ENCODE assay signal across 1 cellular context in the genomic region with DNA sequence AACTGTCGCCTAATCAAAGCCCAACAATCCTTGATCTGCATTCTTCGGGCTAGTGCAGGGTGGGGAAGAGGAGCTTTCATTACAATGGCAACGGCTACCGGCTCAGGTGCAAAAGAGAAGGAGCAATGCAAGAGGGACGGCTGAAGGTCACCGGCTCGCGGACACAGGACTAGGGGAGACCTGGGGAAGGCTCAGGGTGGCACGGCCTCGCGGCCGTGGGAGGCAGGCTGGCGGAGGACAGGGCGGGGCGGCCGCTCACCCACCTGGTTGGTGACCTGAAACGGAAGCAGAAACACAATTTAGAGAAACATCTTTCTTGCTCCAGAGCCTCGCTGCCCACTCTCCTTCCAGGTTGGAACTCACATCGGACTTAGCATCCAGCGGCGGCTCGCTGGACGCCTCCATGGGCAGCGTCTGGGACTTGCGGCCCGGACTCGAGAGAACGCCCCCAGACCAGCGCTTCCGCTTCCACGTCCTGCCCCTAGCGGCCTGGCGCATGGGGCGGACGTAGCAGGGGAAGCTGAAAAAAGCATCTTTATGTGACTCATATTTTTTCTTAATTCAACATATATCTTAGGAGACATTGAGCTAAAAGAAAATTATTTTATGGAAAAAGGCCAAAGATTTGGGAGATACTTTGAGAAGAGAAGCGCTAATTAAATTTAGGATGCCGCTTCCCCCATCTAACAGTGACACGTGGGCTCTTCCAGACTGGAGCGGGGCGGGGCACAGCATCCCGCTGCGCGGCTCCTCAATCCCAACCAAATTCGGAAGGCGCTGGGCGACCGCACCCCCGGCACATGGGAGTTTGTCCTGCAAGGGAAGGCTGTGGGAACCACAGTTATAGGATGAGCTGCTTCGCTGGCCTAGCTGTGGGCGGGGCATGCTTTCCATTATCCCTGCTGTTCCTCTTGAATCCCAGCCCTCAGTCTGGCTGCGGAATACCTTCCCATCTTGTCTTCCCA.
A peak's percentile ranks its signal among the peaks of the same experiment; 100 is the strongest.
TF ChIP-seq lines count a peak whose summit lies in the region.

A gene (minus strand): TSS at position 441 of the 965 bp plus-strand sequence. CDS start 36 bp downstream, at position 405.

TF ChIP-seq in HepG2, 621 proteins besides CTCF, POLR2A, EP300 and RAD21 (continued from another document and continues in another):
- no peak for TF ChIP-seq IKZF1 (IDR thresholded peaks at IDR 0.05)
- TF ChIP-seq, protein P1, sequence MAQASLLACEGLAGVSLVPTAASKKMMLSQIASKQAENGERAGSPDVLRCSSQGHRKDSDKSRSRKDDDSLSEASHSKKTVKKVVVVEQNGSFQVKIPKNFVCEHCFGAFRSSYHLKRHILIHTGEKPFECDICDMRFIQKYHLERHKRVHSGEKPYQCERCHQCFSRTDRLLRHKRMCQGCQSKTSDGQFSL (CRISPR knock-in tag; IDR thresholded peaks at IDR 0.05) = no peak
- TF ChIP-seq ATF7 (IDR thresholded peaks at IDR 0.05) = peak; percentile 75
- TF ChIP-seq ATF7 (CRISPR knock-in tag; IDR thresholded peaks at IDR 0.05) = 0 out of 2 replicates have a peak, but pooled peaks have one; percentile 45
- TF ChIP-seq, protein P2, sequence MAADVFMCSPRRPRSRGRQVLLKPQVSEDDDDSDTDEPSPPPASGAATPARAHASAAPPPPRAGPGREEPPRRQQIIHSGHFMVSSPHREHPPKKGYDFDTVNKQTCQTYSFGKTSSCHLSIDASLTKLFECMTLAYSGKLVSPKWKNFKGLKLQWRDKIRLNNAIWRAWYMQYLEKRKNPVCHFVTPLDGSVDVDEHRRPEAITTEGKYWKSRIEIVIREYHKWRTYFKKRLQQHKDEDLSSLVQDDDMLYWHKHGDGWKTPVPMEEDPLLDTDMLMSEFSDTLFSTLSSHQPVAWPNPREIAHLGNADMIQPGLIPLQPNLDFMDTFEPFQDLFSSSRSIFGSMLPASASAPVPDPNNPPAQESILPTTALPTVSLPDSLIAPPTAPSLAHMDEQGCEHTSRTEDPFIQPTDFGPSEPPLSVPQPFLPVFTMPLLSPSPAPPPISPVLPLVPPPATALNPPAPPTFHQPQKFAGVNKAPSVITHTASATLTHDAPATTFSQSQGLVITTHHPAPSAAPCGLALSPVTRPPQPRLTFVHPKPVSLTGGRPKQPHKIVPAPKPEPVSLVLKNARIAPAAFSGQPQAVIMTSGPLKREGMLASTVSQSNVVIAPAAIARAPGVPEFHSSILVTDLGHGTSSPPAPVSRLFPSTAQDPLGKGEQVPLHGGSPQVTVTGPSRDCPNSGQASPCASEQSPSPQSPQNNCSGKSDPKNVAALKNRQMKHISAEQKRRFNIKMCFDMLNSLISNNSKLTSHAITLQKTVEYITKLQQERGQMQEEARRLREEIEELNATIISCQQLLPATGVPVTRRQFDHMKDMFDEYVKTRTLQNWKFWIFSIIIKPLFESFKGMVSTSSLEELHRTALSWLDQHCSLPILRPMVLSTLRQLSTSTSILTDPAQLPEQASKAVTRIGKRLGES (CRISPR knock-in tag; IDR thresholded peaks at IDR 0.05; ENCODE audit: borderline replicate concordance) = no peak
- TF ChIP-seq, protein P3, sequence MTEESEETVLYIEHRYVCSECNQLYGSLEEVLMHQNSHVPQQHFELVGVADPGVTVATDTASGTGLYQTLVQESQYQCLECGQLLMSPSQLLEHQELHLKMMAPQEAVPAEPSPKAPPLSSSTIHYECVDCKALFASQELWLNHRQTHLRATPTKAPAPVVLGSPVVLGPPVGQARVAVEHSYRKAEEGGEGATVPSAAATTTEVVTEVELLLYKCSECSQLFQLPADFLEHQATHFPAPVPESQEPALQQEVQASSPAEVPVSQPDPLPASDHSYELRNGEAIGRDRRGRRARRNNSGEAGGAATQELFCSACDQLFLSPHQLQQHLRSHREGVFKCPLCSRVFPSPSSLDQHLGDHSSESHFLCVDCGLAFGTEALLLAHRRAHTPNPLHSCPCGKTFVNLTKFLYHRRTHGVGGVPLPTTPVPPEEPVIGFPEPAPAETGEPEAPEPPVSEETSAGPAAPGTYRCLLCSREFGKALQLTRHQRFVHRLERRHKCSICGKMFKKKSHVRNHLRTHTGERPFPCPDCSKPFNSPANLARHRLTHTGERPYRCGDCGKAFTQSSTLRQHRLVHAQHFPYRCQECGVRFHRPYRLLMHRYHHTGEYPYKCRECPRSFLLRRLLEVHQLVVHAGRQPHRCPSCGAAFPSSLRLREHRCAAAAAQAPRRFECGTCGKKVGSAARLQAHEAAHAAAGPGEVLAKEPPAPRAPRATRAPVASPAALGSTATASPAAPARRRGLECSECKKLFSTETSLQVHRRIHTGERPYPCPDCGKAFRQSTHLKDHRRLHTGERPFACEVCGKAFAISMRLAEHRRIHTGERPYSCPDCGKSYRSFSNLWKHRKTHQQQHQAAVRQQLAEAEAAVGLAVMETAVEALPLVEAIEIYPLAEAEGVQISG (CRISPR knock-in tag; IDR thresholded peaks at IDR 0.05) = peak; percentile 78
- TF ChIP-seq ZNF460 (CRISPR knock-in tag; IDR thresholded peaks at IDR 0.05; ENCODE audit: borderline replicate concordance) = no peak
- peak; percentile 87; the same call in 1 of the 2 replicates for TF ChIP-seq SIN3A (IDR thresholded peaks at IDR 0.05; ENCODE audit: borderline replicate concordance, low read depth, low read length)
- TF ChIP-seq KDM4B (CRISPR knock-in tag; IDR thresholded peaks at IDR 0.05) = no peak
- TF ChIP-seq MEIS2 (CRISPR knock-in tag; IDR thresholded peaks at IDR 0.05) = peak; percentile 67; the same call in 1 of the 2 replicates
- no peak for TF ChIP-seq ZNF720 (CRISPR knock-in tag; IDR thresholded peaks at IDR 0.05)
- TF ChIP-seq, protein P4, sequence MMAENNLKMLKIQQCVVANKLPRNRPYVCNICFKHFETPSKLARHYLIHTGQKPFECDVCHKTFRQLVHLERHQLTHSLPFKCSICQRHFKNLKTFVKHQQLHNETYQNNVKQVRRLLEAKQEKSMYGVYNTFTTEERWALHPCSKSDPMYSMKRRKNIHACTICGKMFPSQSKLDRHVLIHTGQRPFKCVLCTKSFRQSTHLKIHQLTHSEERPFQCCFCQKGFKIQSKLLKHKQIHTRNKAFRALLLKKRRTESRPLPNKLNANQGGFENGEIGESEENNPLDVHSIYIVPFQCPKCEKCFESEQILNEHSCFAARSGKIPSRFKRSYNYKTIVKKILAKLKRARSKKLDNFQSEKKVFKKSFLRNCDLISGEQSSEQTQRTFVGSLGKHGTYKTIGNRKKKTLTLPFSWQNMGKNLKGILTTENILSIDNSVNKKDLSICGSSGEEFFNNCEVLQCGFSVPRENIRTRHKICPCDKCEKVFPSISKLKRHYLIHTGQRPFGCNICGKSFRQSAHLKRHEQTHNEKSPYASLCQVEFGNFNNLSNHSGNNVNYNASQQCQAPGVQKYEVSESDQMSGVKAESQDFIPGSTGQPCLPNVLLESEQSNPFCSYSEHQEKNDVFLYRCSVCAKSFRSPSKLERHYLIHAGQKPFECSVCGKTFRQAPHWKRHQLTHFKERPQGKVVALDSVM (CRISPR knock-in tag; IDR thresholded peaks at IDR 0.05) = peak; percentile 74; the same call in 1 of the 2 replicates
- no peak for TF ChIP-seq ZNF749 (CRISPR knock-in tag; IDR thresholded peaks at IDR 0.05; ENCODE audit: borderline replicate concordance)
- TF ChIP-seq, protein P5, sequence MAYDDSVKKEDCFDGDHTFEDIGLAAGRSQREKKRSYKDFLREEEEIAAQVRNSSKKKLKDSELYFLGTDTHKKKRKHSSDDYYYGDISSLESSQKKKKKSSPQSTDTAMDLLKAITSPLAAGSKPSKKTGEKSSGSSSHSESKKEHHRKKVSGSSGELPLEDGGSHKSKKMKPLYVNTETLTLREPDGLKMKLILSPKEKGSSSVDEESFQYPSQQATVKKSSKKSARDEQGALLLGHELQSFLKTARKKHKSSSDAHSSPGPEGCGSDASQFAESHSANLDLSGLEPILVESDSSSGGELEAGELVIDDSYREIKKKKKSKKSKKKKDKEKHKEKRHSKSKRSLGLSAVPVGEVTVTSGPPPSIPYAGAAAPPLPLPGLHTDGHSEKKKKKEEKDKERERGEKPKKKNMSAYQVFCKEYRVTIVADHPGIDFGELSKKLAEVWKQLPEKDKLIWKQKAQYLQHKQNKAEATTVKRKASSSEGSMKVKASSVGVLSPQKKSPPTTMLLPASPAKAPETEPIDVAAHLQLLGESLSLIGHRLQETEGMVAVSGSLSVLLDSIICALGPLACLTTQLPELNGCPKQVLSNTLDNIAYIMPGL (CRISPR knock-in tag; IDR thresholded peaks at IDR 0.05; ENCODE audit: borderline replicate concordance in 1 of 2, low read depth in 1 of 2) = peak in 1 of 2 experiments; percentile 74; a peak in 3 of 4 replicates
- 0 out of 2 replicates have a peak, but pooled peaks have one; percentile 39 for TF ChIP-seq PPARG (CRISPR knock-in tag; conservative IDR thresholded peaks at IDR 0.05)
- TF ChIP-seq, protein P6, sequence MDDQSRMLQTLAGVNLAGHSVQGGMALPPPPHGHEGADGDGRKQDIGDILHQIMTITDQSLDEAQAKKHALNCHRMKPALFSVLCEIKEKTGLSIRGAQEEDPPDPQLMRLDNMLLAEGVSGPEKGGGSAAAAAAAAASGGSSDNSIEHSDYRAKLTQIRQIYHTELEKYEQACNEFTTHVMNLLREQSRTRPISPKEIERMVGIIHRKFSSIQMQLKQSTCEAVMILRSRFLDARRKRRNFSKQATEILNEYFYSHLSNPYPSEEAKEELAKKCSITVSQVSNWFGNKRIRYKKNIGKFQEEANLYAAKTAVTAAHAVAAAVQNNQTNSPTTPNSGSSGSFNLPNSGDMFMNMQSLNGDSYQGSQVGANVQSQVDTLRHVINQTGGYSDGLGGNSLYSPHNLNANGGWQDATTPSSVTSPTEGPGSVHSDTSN (CRISPR knock-in tag; IDR thresholded peaks at IDR 0.05; ENCODE audit: borderline replicate concordance) = no peak
- no peak for TF ChIP-seq ZNF670 (CRISPR knock-in tag; IDR thresholded peaks at IDR 0.05; ENCODE audit: borderline replicate concordance)
- TF ChIP-seq CEBPG (CRISPR knock-in tag; IDR thresholded peaks at IDR 0.05) = no peak
- TF ChIP-seq, protein P7, sequence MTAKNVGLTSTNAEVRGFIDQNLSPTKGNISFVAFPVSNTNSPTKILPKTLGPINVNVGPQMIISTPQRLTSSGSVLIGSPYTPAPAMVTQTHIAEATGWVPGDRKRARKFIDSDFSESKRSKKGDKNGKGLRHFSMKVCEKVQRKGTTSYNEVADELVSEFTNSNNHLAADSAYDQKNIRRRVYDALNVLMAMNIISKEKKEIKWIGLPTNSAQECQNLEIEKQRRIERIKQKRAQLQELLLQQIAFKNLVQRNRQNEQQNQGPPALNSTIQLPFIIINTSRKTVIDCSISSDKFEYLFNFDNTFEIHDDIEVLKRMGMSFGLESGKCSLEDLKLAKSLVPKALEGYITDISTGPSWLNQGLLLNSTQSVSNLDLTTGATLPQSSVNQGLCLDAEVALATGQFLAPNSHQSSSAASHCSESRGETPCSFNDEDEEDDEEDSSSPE (CRISPR knock-in tag; IDR thresholded peaks at IDR 0.05) = peak; percentile 40
- 0 out of 2 replicates have a peak, but pooled peaks have one; percentile 41 for TF ChIP-seq ZNF30 (CRISPR knock-in tag; IDR thresholded peaks at IDR 0.05)
- TF ChIP-seq BHLHE40 (IDR thresholded peaks at IDR 0.05; ENCODE audit: low read length) = peak; percentile 90
- TF ChIP-seq JUND (CRISPR knock-in tag; IDR thresholded peaks at IDR 0.05) = no peak
- TF ChIP-seq, protein P8, sequence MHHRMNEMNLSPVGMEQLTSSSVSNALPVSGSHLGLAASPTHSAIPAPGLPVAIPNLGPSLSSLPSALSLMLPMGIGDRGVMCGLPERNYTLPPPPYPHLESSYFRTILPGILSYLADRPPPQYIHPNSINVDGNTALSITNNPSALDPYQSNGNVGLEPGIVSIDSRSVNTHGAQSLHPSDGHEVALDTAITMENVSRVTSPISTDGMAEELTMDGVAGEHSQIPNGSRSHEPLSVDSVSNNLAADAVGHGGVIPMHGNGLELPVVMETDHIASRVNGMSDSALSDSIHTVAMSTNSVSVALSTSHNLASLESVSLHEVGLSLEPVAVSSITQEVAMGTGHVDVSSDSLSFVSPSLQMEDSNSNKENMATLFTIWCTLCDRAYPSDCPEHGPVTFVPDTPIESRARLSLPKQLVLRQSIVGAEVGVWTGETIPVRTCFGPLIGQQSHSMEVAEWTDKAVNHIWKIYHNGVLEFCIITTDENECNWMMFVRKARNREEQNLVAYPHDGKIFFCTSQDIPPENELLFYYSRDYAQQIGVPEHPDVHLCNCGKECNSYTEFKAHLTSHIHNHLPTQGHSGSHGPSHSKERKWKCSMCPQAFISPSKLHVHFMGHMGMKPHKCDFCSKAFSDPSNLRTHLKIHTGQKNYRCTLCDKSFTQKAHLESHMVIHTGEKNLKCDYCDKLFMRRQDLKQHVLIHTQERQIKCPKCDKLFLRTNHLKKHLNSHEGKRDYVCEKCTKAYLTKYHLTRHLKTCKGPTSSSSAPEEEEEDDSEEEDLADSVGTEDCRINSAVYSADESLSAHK (CRISPR knock-in tag; IDR thresholded peaks at IDR 0.05; ENCODE audit: borderline replicate concordance) = no peak
- TF ChIP-seq, protein P9, sequence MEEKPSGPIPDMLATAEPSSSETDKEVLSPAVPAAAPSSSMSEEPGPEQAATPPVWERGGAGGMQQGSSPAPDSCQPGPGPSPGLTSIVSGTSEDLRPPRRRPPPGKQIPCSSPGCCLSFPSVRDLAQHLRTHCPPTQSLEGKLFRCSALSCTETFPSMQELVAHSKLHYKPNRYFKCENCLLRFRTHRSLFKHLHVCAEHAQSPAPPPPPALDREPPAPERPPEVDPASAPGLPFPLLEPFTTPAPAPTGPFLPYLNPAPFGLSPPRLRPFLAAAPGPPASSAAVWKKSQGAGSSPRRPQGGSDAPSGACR (CRISPR knock-in tag; IDR thresholded peaks at IDR 0.05) = peak; percentile 63; the same call in 1 of the 2 replicates
- TF ChIP-seq ZNF614 (CRISPR knock-in tag; IDR thresholded peaks at IDR 0.05; ENCODE audit: borderline replicate concordance) = no peak
- TF ChIP-seq, protein P10, sequence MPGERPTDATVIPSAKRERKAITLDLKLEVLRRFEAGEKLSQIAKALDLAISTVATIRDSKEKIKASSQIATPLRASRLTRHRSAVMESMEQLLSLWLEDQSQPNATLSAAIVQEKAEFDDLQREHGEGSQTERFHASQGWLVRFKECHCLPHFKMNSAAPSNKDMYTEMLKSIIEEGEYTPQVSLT (CRISPR knock-in tag; IDR thresholded peaks at IDR 0.05; ENCODE audit: borderline replicate concordance, low read depth) = no peak
- TF ChIP-seq, protein P11, sequence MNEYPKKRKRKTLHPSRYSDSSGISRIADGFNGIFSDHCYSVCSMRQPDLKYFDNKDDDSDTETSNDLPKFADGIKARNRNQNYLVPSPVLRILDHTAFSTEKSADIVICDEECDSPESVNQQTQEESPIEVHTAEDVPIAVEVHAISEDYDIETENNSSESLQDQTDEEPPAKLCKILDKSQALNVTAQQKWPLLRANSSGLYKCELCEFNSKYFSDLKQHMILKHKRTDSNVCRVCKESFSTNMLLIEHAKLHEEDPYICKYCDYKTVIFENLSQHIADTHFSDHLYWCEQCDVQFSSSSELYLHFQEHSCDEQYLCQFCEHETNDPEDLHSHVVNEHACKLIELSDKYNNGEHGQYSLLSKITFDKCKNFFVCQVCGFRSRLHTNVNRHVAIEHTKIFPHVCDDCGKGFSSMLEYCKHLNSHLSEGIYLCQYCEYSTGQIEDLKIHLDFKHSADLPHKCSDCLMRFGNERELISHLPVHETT (CRISPR knock-in tag; conservative IDR thresholded peaks at IDR 0.05) = no peak
